8 cellular contexts compared by ENCODE assay signal in the genomic region with DNA sequence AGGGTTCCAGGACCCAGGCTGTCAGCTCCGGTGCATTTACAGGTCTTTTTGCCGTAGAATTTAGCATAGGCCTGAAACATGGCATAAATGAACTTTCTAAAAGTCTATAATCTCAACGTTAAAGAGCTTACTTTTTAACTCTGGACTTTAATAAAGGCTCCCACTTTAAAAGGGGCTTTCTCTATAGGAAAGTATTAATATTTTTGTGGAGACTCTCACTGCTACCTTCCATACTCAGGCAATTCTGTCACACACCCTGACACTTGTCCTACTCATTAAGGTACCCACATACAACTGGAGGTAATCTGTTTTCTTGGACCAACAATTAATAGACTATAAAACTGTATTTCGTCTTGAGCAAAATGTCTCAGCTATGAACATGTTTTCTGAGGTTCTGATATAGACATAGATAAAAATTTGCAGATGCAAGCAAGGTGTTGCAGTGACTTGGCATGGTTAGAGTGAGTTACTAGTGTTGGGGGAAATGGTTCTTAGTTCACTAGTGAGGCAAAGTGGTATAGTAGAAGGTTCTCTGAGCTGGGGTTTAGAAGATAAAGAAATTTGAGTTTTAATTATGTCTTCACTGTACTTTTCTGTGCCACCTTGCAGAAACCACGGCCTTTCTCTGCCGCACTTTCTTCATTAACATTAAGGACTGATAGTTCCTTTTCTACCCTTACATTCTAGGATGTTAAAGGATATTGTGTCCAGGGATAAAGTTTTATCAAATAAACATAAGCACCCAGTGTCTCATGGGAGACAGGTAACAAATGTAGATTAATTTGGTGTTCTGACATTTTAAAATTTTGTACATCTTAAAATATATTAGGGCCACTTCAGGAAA. TPM values are rescaled to one million over a fixed set of nuclear protein-coding genes. Genes with fewer than 3 reads are reported as not detected.
DNase-seq lines count a peak whose midpoint lies in the region; ATAC-seq and TF ChIP-seq lines count a peak whose summit lies in the region.

No MANE protein-coding gene starts in this region.

- H3K27me3 Mint-ChIP-seq in activated T-cell treated with anti-CD3 and anti-CD28 coated beads, Interleukin-2, amount 50 U/mL, for 24 hours, result no peaks in the 10 kb centered on the region

- H3K27ac ChIP-seq in ascending aorta (peak overlapping the region; percentile 100), tibial nerve (peak overlapping the region; percentile 94 to 100 (median 100))

- peak overlapping the region; percentile 81 for H3K4me3 Mint-ChIP-seq in activated T-cell treated with anti-CD3 and anti-CD28 coated beads, Interleukin-2, amount 50 U/mL, for 24 hours

- H3K27me3 ChIP-seq in ascending aorta (no peaks in the 10 kb centered on the region), tibial nerve (no peaks in the 10 kb centered on the region)

- H3K9me3 ChIP-seq in ascending aorta, result no peaks in the 10 kb centered on the region
- no peaks in the 10 kb centered on the region for H3K9me3 ChIP-seq in tibial nerve

- H3K27ac Mint-ChIP-seq in activated T-cell treated with anti-CD3 and anti-CD28 coated beads, Interleukin-2, amount 50 U/mL, for 24 hours, result peak overlapping the region; percentile 97

- no peak for ATAC-seq in HG03439 (IDR thresholded peaks at IDR 0.05; ENCODE audit: unreplicated experiment)

- peak overlapping the region; percentile 94 to 97 for H3K4me3 ChIP-seq in ascending aorta
- peak overlapping the region; percentile 24 for H3K4me3 ChIP-seq in lower leg skin (ENCODE audit: low read depth, poor library complexity, severe bottlenecking)
- H3K4me3 ChIP-seq in tibial nerve, result peak overlapping the region; percentile 32 to 94 (median 86)

- TF ChIP-seq EP300 in tibial nerve (IDR thresholded peaks at IDR 0.05), result no peak

- WGBS in lower leg skin, 2 donors, result 30 to 34% methylated on average over 6 of the region's 6 CpGs
- 39% methylated on average over 6 of the region's 6 CpGs for WGBS in tibial nerve, 2 donors

- peaks cover 18% of the 10 kb centered on the region for H3K36me3 Mint-ChIP-seq in activated T-cell treated with anti-CD3 and anti-CD28 coated beads, Interleukin-2, amount 50 U/mL, for 24 hours (ENCODE audit: low read depth)

- TF ChIP-seq POLR2A in lower leg skin (IDR thresholded peaks at IDR 0.05), result no peak
- no peak for TF ChIP-seq POLR2A in tibial nerve (IDR thresholded peaks at IDR 0.05)

- peaks cover 58% of the 10 kb centered on the region for H3K4me1 Mint-ChIP-seq in activated T-cell treated with anti-CD3 and anti-CD28 coated beads, Interleukin-2, amount 50 U/mL, for 24 hours (ENCODE audit: low read depth)

- TF ChIP-seq CTCF in ascending aorta (IDR thresholded peaks at IDR 0.05) (no peak), lower leg skin (IDR thresholded peaks at IDR 0.05) (no peak), tibial nerve (IDR thresholded peaks at IDR 0.05) (no peak)

- no peaks in the 10 kb centered on the region for H3K9me3 Mint-ChIP-seq in activated T-cell treated with anti-CD3 and anti-CD28 coated beads, Interleukin-2, amount 50 U/mL, for 24 hours

- no peak for DNase-seq in activated T-cell treated with anti-CD3 and anti-CD28 coated beads, Interleukin-2, amount 50 U/mL, for 24 hours
- DNase-seq in activated T-cell treated with anti-CD3 and anti-CD28 coated beads for 4 hours, result no peak
- DNase-seq in ascending aorta (ENCODE audit: low spot score in 2 of 2), result no peak
- DNase-seq in lower leg skin (ENCODE audit: low spot score in 2 of 2), result no peak
- no peak for DNase-seq in tibial nerve (ENCODE audit: low spot score in 2 of 2)
- no peak for DNase-seq in SW480 (ENCODE audit: low spot score)
- no peak for DNase-seq in GDM1 (lab: John Stamatoyannopoulos, UW)

- intact Hi-C loops in ascending aorta (cut with DNase I) (loop anchor here (5.0 kb wide), 2 partner anchors 244 to 829 kb away; no protein-coding TSS in a partner anchor), lower leg skin (cut with DNase I; ENCODE audit: low total_unique reads) (no loop called here)

- H3K4me1 ChIP-seq in ascending aorta (peaks cover 0 to 11% of the 10 kb centered on the region in 2 donors), tibial nerve (peaks cover 0 to 37% (median 11%) of the 10 kb centered on the region in 4 donors)

- no peaks in the 10 kb centered on the region for H3K36me3 ChIP-seq in ascending aorta
- H3K36me3 ChIP-seq in tibial nerve, result no peaks in the 10 kb centered on the region

RNA-seq across cellular contexts. Expression of gene NR4A2, which starts 10.8 kb away (rescaled TPM):
- total RNA-seq in ascending aorta, result 8.7 TPM
- total RNA-seq in lower leg skin, result 10 to 100 TPM in 1 of 4 donors, 1 to 10 TPM in 3; 1.8 to 11.6 (median 5.2) TPM
- 10 to 100 TPM; 14.7 to 31.5 (median 22.4) TPM for total RNA-seq in tibial nerve

Comparison
In these comparisons a context has a peak if more than half of its experiments do, and no peak if none do; other contexts are left out.
1. H3K4me3 ChIP-seq: peak in every context shown above with its lines; median percentile 96 in ascending aorta; 86 in tibial nerve; 24 in lower leg skin.